8 cellular contexts compared by ENCODE assay signal in the genomic region with DNA sequence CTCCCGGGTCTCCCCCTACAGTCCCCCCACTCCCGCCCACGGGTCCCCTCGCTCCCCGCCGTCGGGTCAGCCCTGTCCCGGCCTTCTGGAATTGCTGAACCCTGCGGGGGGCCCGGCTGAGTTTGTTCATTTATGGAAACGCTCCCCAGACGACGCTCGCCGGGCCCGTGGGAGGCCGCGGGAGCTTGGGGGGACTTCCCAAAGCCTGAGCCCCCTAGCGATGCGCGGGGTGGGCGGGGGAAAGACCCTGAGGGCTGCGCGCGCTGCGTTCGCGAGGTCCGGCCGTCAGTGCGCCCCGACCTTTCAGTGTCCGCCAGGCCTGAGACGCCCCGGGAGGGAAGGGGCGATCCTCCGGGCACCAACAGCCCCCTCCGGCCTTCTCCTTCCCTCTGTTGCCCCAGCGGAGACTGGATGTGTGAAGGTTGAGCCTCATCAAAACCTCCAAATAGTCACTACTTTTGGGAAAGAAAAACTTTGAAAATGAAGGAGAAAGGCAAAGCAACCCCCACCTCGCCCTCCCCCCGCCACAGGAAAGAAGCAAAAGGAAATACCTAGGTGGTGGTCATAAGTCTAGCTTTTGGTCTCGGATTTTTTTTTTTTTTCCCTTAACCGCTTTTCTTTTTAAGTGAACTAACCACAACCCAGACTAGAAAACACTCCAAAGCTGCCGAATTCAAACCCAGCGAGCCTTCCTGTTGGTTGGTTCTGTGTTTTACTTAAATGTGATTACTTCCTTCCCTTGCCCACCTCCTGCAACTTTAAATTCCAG. TPM values are rescaled to one million over a fixed set of nuclear protein-coding genes. Genes with fewer than 3 reads are reported as not detected.
DNase-seq lines count a peak whose midpoint lies in the region; ATAC-seq and TF ChIP-seq lines count a peak whose summit lies in the region.

No MANE protein-coding gene starts in this region.

- CTCF ChIA-PET in AG04449 (lab: Yijun Ruan, JAX), result interaction anchor here (1.1 to 3.1 kb wide), 6 partner anchors 9 to 355 kb away, joined by 3 to 14 read pairs (median 6); no protein-coding TSS in a partner anchor

- H3K4me1 ChIP-seq in effector memory CD4-positive, alpha-beta T cell (ENCODE audit: control insufficient read depth, insufficient read depth, low read length, poor library complexity, severe bottlenecking), result peaks cover 23% of the 10 kb centered on the region
- H3K4me1 ChIP-seq in ovary (ENCODE audit: insufficient read depth), result peaks cover 6% of the 10 kb centered on the region

- no peak overlapping the region for H3K27ac ChIP-seq in effector memory CD4-positive, alpha-beta T cell (ENCODE audit: insufficient read depth, low read length, poor library complexity, severe bottlenecking)
- peak overlapping the region; percentile 80 to 94 for H3K27ac ChIP-seq in ovary

- H3K36me3 ChIP-seq in effector memory CD4-positive, alpha-beta T cell (ENCODE audit: control insufficient read depth, insufficient read depth, low read length), result no peaks in the 10 kb centered on the region
- no peaks in the 10 kb centered on the region for H3K36me3 ChIP-seq in ovary

- TF ChIP-seq EP300 in ovary (IDR thresholded peaks at IDR 0.05), result no peak

- WGBS in ovary, 3 donors, result 3 to 5% (median 4%) methylated on average over 37 to 45 of the region's 45 CpGs

- in situ Hi-C loops in KBM-7 (cut with MboI; ENCODE audit: low pct_unique_long_range_greater_than_20kb, low sequenced_read_pairs), result no loop called here

- intact Hi-C loops in ovary (cut with DNase I), result no loop called here

- no peak for TF ChIP-seq CTCF in AG04449 (IDR thresholded peaks at IDR 0.05; ENCODE audit: insufficient read depth, low read length, missing control alignments)
- no peak for TF ChIP-seq CTCF in ovary (IDR thresholded peaks at IDR 0.05)

- POLR2A ChIA-PET in AG04449 (lab: Yijun Ruan, JAX), result no interaction called here

- no peaks in the 10 kb centered on the region for H3K9me3 ChIP-seq in effector memory CD4-positive, alpha-beta T cell (ENCODE audit: control insufficient read depth, low read length)
- H3K9me3 ChIP-seq in ovary, result no peaks in the 10 kb centered on the region

- peaks cover 56% of the 10 kb centered on the region for H3K27me3 ChIP-seq in effector memory CD4-positive, alpha-beta T cell (replicated peaks; ENCODE audit: control insufficient read depth, insufficient read depth, low read length, poor library complexity, severe bottlenecking)
- no peaks in the 10 kb centered on the region for H3K27me3 ChIP-seq in ovary

- ATAC-seq in GM19324 (IDR thresholded peaks at IDR 0.05; ENCODE audit: low FRiP score, unreplicated experiment), result peak; percentile 20
- no peak for ATAC-seq in GM21447 (IDR thresholded peaks at IDR 0.05; ENCODE audit: unreplicated experiment)

- no peak for TF ChIP-seq POLR2A in ovary (IDR thresholded peaks at IDR 0.05)

- peak overlapping the region; percentile 45; the same call in 1 of the 2 replicates for H3K4me3 ChIP-seq in AG04449 (ENCODE audit: low read depth, low read length)
- H3K4me3 ChIP-seq in effector memory CD4-positive, alpha-beta T cell (ENCODE audit: insufficient read depth, low read depth, low read length, poor library complexity, severe bottlenecking), result peak overlapping the region; percentile 50
- H3K4me3 ChIP-seq in ovary, result peak overlapping the region; percentile 63

- DNase-seq in AG04449 (ENCODE audit: low read depth, low spot score) (no peak), KBM-7 (peak; percentile 54), ovary (peak in 3 of 5 donors; percentile 57 to 68 (median 62)), mucosa of gallbladder (ENCODE audit: low spot score) (no peak), NCI-H187 treated with DMSO at 0.1 percent for 48 hours (lab: John Stamatoyannopoulos, UW) (no peak)
- peak in 1 of 3 donors; percentile 21 for DNase-seq in effector memory CD4-positive, alpha-beta T cell

RNA-seq across cellular contexts. Expression of gene CYS1, which starts 0.5 kb away (rescaled TPM):
- total RNA-seq in ovary, result 10 to 100 TPM in 6 of 7 donors, 1 to 10 TPM in 1; 8.8 to 21.5 (median 13.0) TPM
- polyA plus RNA-seq in ovary, result 1 to 10 TPM; 5.9 to 9.0 TPM
- 27.8 TPM for total RNA-seq in mucosa of gallbladder

RNA-seq across cellular contexts. Expression of gene KLF11, which starts 37.4 kb away (rescaled TPM):
- total RNA-seq in ovary, result 10 to 100 TPM; 21.6 to 45.3 (median 31.4) TPM
- 10 to 100 TPM; 22.8 to 41.8 TPM for polyA plus RNA-seq in ovary
- total RNA-seq in mucosa of gallbladder, result 22.8 TPM

RNA-seq across cellular contexts. Expression of gene RRM2, which starts 41.8 kb away (rescaled TPM):
- total RNA-seq in ovary (1 to 10 TPM in 3 of 7 donors, under 1 TPM in 2, not detected in 2; 0.24 to 4.6 (median 1.3) TPM), mucosa of gallbladder (5.4 TPM)
- polyA plus RNA-seq in ovary, result 1 to 10 TPM in 1 of 2 donors, under 1 TPM in 1; 0.51 to 4.1 TPM

Comparison
In these comparisons a context has a peak if more than half of its experiments do, and no peak if none do; other contexts are left out.
1. DNase-seq: peak in KBM-7 (single experiment) and ovary (3 of 5); none in AG04449 (single experiment), mucosa of gallbladder (single experiment) and NCI-H187 treated with DMSO at 0.1 percent for 48 hours (single experiment).
2. Peak in every context shown above with its lines, with median percentiles within 50 percentile points of each other: H3K4me3 ChIP-seq.